In the genomic region with DNA sequence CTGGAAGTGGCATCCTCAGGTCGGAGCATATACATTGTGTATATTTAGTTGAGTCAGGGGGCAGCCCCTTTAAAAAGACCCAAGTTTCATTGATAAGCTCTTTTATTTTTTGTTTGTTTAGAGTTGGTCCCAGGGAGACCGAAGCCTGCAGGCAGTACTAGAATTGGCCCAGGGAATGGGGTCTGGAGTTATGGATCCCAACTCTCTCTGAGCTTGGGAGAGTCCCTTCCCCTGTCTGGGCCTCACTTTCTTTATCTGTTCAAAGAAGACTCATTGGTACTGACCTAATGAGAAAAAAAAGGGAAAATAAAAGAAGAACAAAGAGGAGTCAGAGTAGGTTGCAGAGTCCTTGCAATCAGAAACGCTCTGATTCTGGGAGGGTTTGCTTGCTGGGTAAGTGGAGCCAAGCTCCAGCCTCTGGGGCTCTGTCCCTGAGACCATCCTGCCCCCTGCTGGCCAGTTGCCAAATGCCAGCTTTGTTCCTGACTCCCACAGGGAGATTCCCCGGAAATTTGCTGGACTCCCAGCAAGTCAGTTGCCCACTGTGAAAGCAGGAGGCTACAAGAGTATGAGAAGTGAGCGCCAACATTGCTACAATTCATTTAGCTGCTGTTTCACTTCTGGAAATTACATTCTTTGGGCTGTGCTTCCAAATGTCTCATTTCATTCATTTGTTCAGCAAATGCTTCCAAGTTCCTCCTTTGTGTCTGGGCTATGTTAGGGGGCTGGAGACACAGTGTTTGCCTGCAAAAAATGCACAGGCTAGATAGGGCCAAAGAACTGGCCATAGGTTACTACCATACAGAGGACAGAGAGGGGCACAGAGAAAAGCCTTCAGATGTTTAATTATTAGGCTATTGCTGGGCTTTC, we compare ENCODE assay signal across 9 cellular contexts.
DNase-seq lines count a peak whose midpoint lies in the region; ATAC-seq and TF ChIP-seq lines count a peak whose summit lies in the region.
"Had no signal": no experiment of that assay in that cellular context is flagged by ENCODE, and none has a peak within 500 bp of the region (broad histone marks: within the 10 kb centered on the region; RNA-seq: fewer than 3 reads in every experiment).

No MANE protein-coding gene starts in this region.

- peak; percentile 84 for DNase-seq in D341Med (ENCODE audit: low spot score)
- peak; percentile 79 for DNase-seq in NCI-H2227 (lab: John Stamatoyannopoulos, UW; ENCODE audit: unreplicated experiment)
- DNase-seq in activated CD4-positive, alpha-beta T cell treated with anti-CD3 and anti-CD28 coated beads for 36 hours, result peak; percentile 86
- peak; percentile 89 for DNase-seq in dermis blood vessel endothelial cell
- DNase-seq in mesenchymal stem cell, result peak; percentile 74
- peak; percentile 49 for DNase-seq in stimulated activated CD8-positive, alpha-beta memory T cell treated with anti-CD3 and anti-CD28 coated beads, Interleukin-4, amount 100 ng/mL, for 24 hours (ENCODE audit: low read depth)

- peak; percentile 58; the same call in 1 of the 2 replicates for TF ChIP-seq CTCF in HEK293 (tag by site-specific recombination; IDR thresholded peaks at IDR 0.05)

- H3K27ac ChIP-seq in HEK293 (ENCODE audit: extremely low read depth, low read depth, low read length) (no peak overlapping the region), mesenchymal stem cell (ENCODE audit: low read length, poor library complexity, severe bottlenecking) (no peak overlapping the region)

- no peaks in the 10 kb centered on the region for H3K27me3 Mint-ChIP-seq in activated CD4-positive, alpha-beta T cell treated with anti-CD3 and anti-CD28 coated beads for 36 hours
- H3K27me3 Mint-ChIP-seq: activated naive CD4-positive, alpha-beta T cell treated with anti-CD3 and anti-CD28 coated beads, Interleukin-2, amount 50 U/mL, for 24 hours had no signal

- H3K9me3 ChIP-seq in HEK293 (ENCODE audit: control insufficient read depth, insufficient read depth, low read depth, low read length), result no peaks in the 10 kb centered on the region
- no peaks in the 10 kb centered on the region for H3K9me3 ChIP-seq in mesenchymal stem cell (ENCODE audit: control insufficient read depth, low read length)

- H3K4me1 ChIP-seq in HEK293 (ENCODE audit: control insufficient read depth, insufficient read depth, low read length), result no peaks in the 10 kb centered on the region
- no peaks in the 10 kb centered on the region for H3K4me1 ChIP-seq in mesenchymal stem cell (ENCODE audit: control insufficient read depth, insufficient read depth, low read depth, low read length)

- H3K4me2 ChIP-seq in mesenchymal stem cell (ENCODE audit: low read length, poor library complexity, severe bottlenecking), result no peak overlapping the region

- POLR2A ChIA-PET in HEK293 (lab: Yijun Ruan, JAX), result interaction anchor here (0.6 to 1.2 kb wide), 2 partner anchors 44 to 96 kb away, joined by 3 read pairs; no protein-coding TSS in a partner anchor
- POLR2A ChIA-PET in activated CD4-positive, alpha-beta T cell treated with anti-CD3 and anti-CD28 coated beads for 36 hours (lab: Charles Lee), result no interaction called here

- H3K4ac ChIP-seq in mesenchymal stem cell (ENCODE audit: low read depth in 1 of 2, low read length in 2 of 2), result no peak overlapping the region

- H2AFZ ChIP-seq in mesenchymal stem cell (ENCODE audit: low read depth, low read length), result no peak overlapping the region

- no peak overlapping the region for H2AK5ac ChIP-seq in mesenchymal stem cell (ENCODE audit: low read length, severe bottlenecking)

- H3K4me3 ChIP-seq in HEK293 (ENCODE audit: low read depth, low read length), result no peak overlapping the region
- no peak overlapping the region for H3K4me3 ChIP-seq in mesenchymal stem cell (ENCODE audit: insufficient read depth in 1 of 2, low read depth in 1 of 2, low read length in 2 of 2)

- 39% methylated on average over 5 of the region's 5 CpGs for WGBS in mesenchymal stem cell

- intact Hi-C loops in activated CD4-positive, alpha-beta T cell treated with anti-CD3 and anti-CD28 coated beads for 36 hours (cut with DNase I, micrococcal nuclease), result loop anchor here (1.0 kb wide), 2 partner anchors 96 to 322 kb away; no protein-coding TSS in a partner anchor

- H4K8ac ChIP-seq in mesenchymal stem cell (ENCODE audit: low read length), result no peak overlapping the region

- H2BK5ac ChIP-seq in mesenchymal stem cell (ENCODE audit: low read depth, low read length, poor library complexity, severe bottlenecking), result no peak overlapping the region

- H3K36me3 Mint-ChIP-seq in activated CD4-positive, alpha-beta T cell treated with anti-CD3 and anti-CD28 coated beads for 36 hours (ENCODE audit: low read depth), result no peaks in the 10 kb centered on the region
- H3K36me3 Mint-ChIP-seq: activated naive CD4-positive, alpha-beta T cell treated with anti-CD3 and anti-CD28 coated beads, Interleukin-2, amount 50 U/mL, for 24 hours had no signal

- H3K23ac ChIP-seq in mesenchymal stem cell (ENCODE audit: low read length in 2 of 2), result no peak overlapping the region

- H3K18ac ChIP-seq in mesenchymal stem cell (ENCODE audit: low read depth in 1 of 2, low read length in 2 of 2), result no peak overlapping the region

- no peaks in the 10 kb centered on the region for H3K36me3 ChIP-seq in HEK293 (ENCODE audit: control insufficient read depth in 2 of 2, insufficient read depth in 1 of 2, low read length in 2 of 2)
- H3K36me3 ChIP-seq in mesenchymal stem cell (ENCODE audit: control insufficient read depth in 1 of 2, insufficient read depth in 2 of 2, low read depth in 1 of 2, low read length in 2 of 2), result no peaks in the 10 kb centered on the region

- no peak overlapping the region for H3K9ac ChIP-seq in mesenchymal stem cell (ENCODE audit: low read length)

- no peak overlapping the region for H4K91ac ChIP-seq in mesenchymal stem cell (ENCODE audit: low read length)

- CTCF ChIA-PET in HEK293 (lab: Yijun Ruan, JAX), result interaction anchor here (0.5 to 5.2 kb wide), 73 partner anchors 8 to 659 kb away, joined by 3 to 55 read pairs (median 4); no protein-coding TSS in a partner anchor
- CTCF ChIA-PET in activated CD4-positive, alpha-beta T cell treated with anti-CD3 and anti-CD28 coated beads for 36 hours (lab: Charles Lee), result interaction anchor here (0.5 to 2.3 kb wide), 46 partner anchors 10 to 626 kb away, joined by 3 to 30 read pairs (median 3); no protein-coding TSS in a partner anchor

- H2BK15ac ChIP-seq in mesenchymal stem cell (ENCODE audit: low read depth, poor library complexity, severe bottlenecking), result no peak overlapping the region

- H3K9me3 Mint-ChIP-seq in activated CD4-positive, alpha-beta T cell treated with anti-CD3 and anti-CD28 coated beads for 36 hours (ENCODE audit: low read depth), result no peaks in the 10 kb centered on the region
- H3K9me3 Mint-ChIP-seq: activated naive CD4-positive, alpha-beta T cell treated with anti-CD3 and anti-CD28 coated beads, Interleukin-2, amount 50 U/mL, for 24 hours had no signal

- H3K14ac ChIP-seq in mesenchymal stem cell (ENCODE audit: low read length in 2 of 2), result no peak overlapping the region

- no peak overlapping the region for H3K4me3 Mint-ChIP-seq in activated CD4-positive, alpha-beta T cell treated with anti-CD3 and anti-CD28 coated beads for 36 hours
- H3K4me3 Mint-ChIP-seq: activated naive CD4-positive, alpha-beta T cell treated with anti-CD3 and anti-CD28 coated beads, Interleukin-2, amount 50 U/mL, for 24 hours had no signal

- H2BK12ac ChIP-seq in mesenchymal stem cell (ENCODE audit: low read length in 2 of 2), result no peak overlapping the region

- H3K79me1 ChIP-seq in mesenchymal stem cell (replicated peaks; ENCODE audit: low read length, poor library complexity, severe bottlenecking), result no peaks in the 10 kb centered on the region

- H3K27me3 ChIP-seq in mesenchymal stem cell (ENCODE audit: control insufficient read depth in 1 of 2, insufficient read depth in 1 of 2, low read length in 2 of 2), result peaks cover 36 to 45% of the 10 kb centered on the region in 2 experiments

- H2BK120ac ChIP-seq in mesenchymal stem cell (ENCODE audit: low read depth, low read length), result no peak overlapping the region

- peak; percentile 69 for ATAC-seq in activated CD4-positive, alpha-beta T cell treated with anti-CD3 and anti-CD28 coated beads for 36 hours
- ATAC-seq in HG03159 (IDR thresholded peaks at IDR 0.05; ENCODE audit: unreplicated experiment), result no peak

- no peak overlapping the region for H3K27ac Mint-ChIP-seq in activated CD4-positive, alpha-beta T cell treated with anti-CD3 and anti-CD28 coated beads for 36 hours
- H3K27ac Mint-ChIP-seq: activated naive CD4-positive, alpha-beta T cell treated with anti-CD3 and anti-CD28 coated beads, Interleukin-2, amount 50 U/mL, for 24 hours had no signal

- H3K4me1 Mint-ChIP-seq in activated CD4-positive, alpha-beta T cell treated with anti-CD3 and anti-CD28 coated beads for 36 hours, result no peaks in the 10 kb centered on the region
- H3K4me1 Mint-ChIP-seq: activated naive CD4-positive, alpha-beta T cell treated with anti-CD3 and anti-CD28 coated beads, Interleukin-2, amount 50 U/mL, for 24 hours had no signal

TF ChIP-seq in HEK293, 187 proteins besides CTCF, POLR2A, EP300 and RAD21 (continues in another document):
- TF ChIP-seq ZNF544 (tag by site-specific recombination; IDR thresholded peaks at IDR 0.05) (no peak), HOXD13 (CRISPR knock-in tag; IDR thresholded peaks at IDR 0.05; ENCODE audit: borderline replicate concordance) (no peak), RBAK (tag by site-specific recombination; IDR thresholded peaks at IDR 0.05) (no peak), ZNF404 (tag by site-specific recombination; IDR thresholded peaks at IDR 0.05) (no peak), ZXDB (tag by site-specific recombination; IDR thresholded peaks at IDR 0.05) (no peak), IKZF3 (tag by site-specific recombination; IDR thresholded peaks at IDR 0.05) (peak; percentile 52), ZNF146 (tag by site-specific recombination; IDR thresholded peaks at IDR 0.05) (no peak), HOXA7 (CRISPR knock-in tag; IDR thresholded peaks at IDR 0.05; ENCODE audit: borderline replicate concordance) (no peak)
- TF ChIP-seq, protein P1, sequence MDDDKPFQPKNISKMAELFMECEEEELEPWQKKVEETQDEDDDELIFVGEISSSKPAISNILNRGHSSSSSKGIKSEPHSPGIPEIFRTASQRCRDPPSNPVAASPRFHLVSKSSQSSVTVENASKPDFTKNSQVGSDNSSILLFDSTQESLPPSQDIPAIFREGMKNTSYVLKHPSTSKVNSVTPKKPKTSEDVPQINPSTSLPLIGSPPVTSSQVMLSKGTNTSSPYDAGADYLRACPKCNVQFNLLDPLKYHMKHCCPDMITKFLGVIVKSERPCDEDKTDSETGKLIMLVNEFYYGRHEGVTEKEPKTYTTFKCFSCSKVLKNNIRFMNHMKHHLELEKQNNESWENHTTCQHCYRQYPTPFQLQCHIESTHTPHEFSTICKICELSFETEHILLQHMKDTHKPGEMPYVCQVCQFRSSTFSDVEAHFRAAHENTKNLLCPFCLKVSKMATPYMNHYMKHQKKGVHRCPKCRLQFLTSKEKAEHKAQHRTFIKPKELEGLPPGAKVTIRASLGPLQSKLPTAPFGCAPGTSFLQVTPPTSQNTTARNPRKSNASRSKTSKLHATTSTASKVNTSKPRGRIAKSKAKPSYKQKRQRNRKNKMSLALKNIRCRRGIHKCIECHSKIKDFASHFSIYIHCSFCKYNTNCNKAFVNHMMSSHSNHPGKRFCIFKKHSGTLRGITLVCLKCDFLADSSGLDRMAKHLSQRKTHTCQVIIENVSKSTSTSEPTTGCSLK (tag by site-specific recombination; IDR thresholded peaks at IDR 0.05), result no peak
